Comparison of ENCODE assay signal across 9 cellular contexts in the genomic region with DNA sequence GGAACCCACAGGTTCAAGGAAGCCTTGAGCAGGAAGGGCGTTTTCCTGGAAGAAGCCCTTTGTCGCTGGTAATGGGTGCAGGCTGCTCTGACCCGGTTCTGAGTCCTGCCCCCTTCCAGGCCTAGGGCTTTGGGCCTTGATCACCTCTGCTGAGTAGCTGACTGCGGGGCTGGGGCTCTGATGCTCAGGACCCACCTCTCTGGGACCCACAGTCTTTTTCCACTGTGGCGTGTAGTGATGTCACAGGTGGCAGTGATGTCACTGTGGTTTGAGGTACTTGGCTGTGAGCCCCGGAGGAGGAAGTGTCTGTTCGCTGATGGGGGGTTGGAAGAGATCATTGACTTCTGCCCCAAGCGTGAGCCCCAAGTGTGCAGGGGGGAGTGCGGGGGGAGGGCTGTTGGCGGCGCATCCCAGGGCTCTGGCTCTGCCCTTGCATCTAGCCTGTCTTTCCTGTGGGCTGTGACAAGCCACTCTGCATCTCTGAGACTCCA. TPM values are rescaled to one million over a fixed set of nuclear protein-coding genes. Genes with fewer than 3 reads are reported as not detected.
DNase-seq lines count a peak whose midpoint lies in the region; ATAC-seq, FAIRE-seq and TF ChIP-seq lines count a peak whose summit lies in the region.
"Had no signal": no experiment of that assay in that cellular context is flagged by ENCODE, and none has a peak within 500 bp of the region (broad histone marks: within the 10 kb centered on the region; RNA-seq: fewer than 3 reads in every experiment).

No MANE protein-coding gene starts in this region.

- H3K4me1 ChIP-seq in psoas muscle (peaks cover 9% of the 10 kb centered on the region), urinary bladder (ENCODE audit: insufficient read depth) (no peaks in the 10 kb centered on the region)

- TF ChIP-seq CTCF in CD4-positive, alpha-beta T cell (IDR thresholded peaks at IDR 0.05), result no peak
- TF ChIP-seq CTCF in psoas muscle (IDR thresholded peaks at IDR 0.05) (no peak), progenitor cell of endocrine pancreas (IDR thresholded peaks at IDR 0.05; ENCODE audit: unreplicated experiment) (no peak)

- H3K4me3 Mint-ChIP-seq in CD4-positive, alpha-beta T cell, result peak overlapping the region; percentile 83
- H3K4me3 Mint-ChIP-seq in progenitor cell of endocrine pancreas (ENCODE audit: low read depth), result no peak overlapping the region

- no peaks in the 10 kb centered on the region for H3K27me3 Mint-ChIP-seq in CD4-positive, alpha-beta T cell
- peaks cover 45% of the 10 kb centered on the region for H3K27me3 Mint-ChIP-seq in progenitor cell of endocrine pancreas

- peak; percentile 71 to 98 (median 84) for DNase-seq in CD4-positive, alpha-beta T cell
- peak; percentile 70 to 76 (median 74) for DNase-seq in activated CD4-positive, CD25-positive, alpha-beta regulatory T cell (lab: John Stamatoyannopoulos, UW)
- DNase-seq in central memory CD4-positive, alpha-beta T cell, result peak; percentile 97
- DNase-seq in psoas muscle, result peak in 1 of 2 donors; percentile 45
- no peak for DNase-seq in GM12892 (ENCODE audit: insufficient read length)
- no peak for DNase-seq in progenitor cell of endocrine pancreas (ENCODE audit: low spot score, unreplicated experiment)
- no peak for DNase-seq in NCI-H526 (lab: John Stamatoyannopoulos, UW)

- H3K36me3 ChIP-seq in psoas muscle (ENCODE audit: insufficient read depth in 1 of 2, low read depth in 1 of 2), result no peaks in the 10 kb centered on the region
- no peaks in the 10 kb centered on the region for H3K36me3 ChIP-seq in urinary bladder (ENCODE audit: insufficient read depth)

- intact Hi-C loops in CD4-positive, alpha-beta T cell (cut with DNase I, micrococcal nuclease), result loop anchor here in 1 of 2 experiments (2.0 to 10.0 kb wide), 2 partner anchors 15 to 269 kb away; no protein-coding TSS in a partner anchor
- intact Hi-C loops in psoas muscle (cut with DNase I), result no loop called here

- no peaks in the 10 kb centered on the region for H3K9me3 Mint-ChIP-seq in CD4-positive, alpha-beta T cell
- H3K9me3 Mint-ChIP-seq in progenitor cell of endocrine pancreas (ENCODE audit: low read depth), result no peaks in the 10 kb centered on the region

- H3K4me1 Mint-ChIP-seq in CD4-positive, alpha-beta T cell (ENCODE audit: low read depth), result peaks cover 89% of the 10 kb centered on the region
- peaks cover 4% of the 10 kb centered on the region for H3K4me1 Mint-ChIP-seq in progenitor cell of endocrine pancreas (ENCODE audit: low read depth)

- H3K27ac Mint-ChIP-seq in CD4-positive, alpha-beta T cell, result peak overlapping the region; percentile 96
- no peak overlapping the region for H3K27ac Mint-ChIP-seq in progenitor cell of endocrine pancreas

- H3K9me3 ChIP-seq in CD4-positive, alpha-beta T cell (ENCODE audit: control insufficient read depth, low read length), result no peaks in the 10 kb centered on the region
- no peaks in the 10 kb centered on the region for H3K9me3 ChIP-seq in psoas muscle

- FAIRE-seq in GM12892 (lab: Jason Lieb, UNC), result no peak

- POLR2A ChIA-PET in CD4-positive, alpha-beta T cell (lab: Charles Lee), result interaction anchor here (0.6 to 2.8 kb wide), 7 partner anchors 11 to 83 kb away, joined by 3 to 21 read pairs (median 4); no protein-coding TSS in a partner anchor

- no peaks in the 10 kb centered on the region for H3K27me3 ChIP-seq in CD4-positive, alpha-beta T cell (ENCODE audit: control insufficient read depth, insufficient read depth, low read length)
- H3K27me3 ChIP-seq in psoas muscle (ENCODE audit: insufficient read depth in 3 of 3, low read length in 2 of 3), result no peaks in the 10 kb centered on the region

- no peak for TF ChIP-seq POLR2A in GM12892 (IDR thresholded peaks at IDR 0.05; ENCODE audit: low read depth, low read length)

- H3K36me3 Mint-ChIP-seq in CD4-positive, alpha-beta T cell (ENCODE audit: low read depth), result peaks cover 35% of the 10 kb centered on the region
- no peaks in the 10 kb centered on the region for H3K36me3 Mint-ChIP-seq in progenitor cell of endocrine pancreas (ENCODE audit: insufficient read depth)

- peak; percentile 58 for ATAC-seq in CD4-positive, alpha-beta T cell (ENCODE audit: poor library complexity)
- peak in 2 of 4 donors; percentile 15 to 37 for ATAC-seq in psoas muscle

- peak overlapping the region; percentile 87 for H3K27ac ChIP-seq in CD4-positive, alpha-beta T cell (ENCODE audit: low read depth, low read length)
- H3K27ac ChIP-seq in psoas muscle (peak overlapping the region; percentile 41), urinary bladder (ENCODE audit: low read depth) (peak overlapping the region; percentile 28)
- H3K27ac ChIP-seq: C4-2B had no signal

- no peak overlapping the region for H3K4me3 ChIP-seq in psoas muscle
- no peak overlapping the region for H3K4me3 ChIP-seq in urinary bladder (ENCODE audit: low read depth, low read length)

- 57 to 72% (median 60%) methylated on average over 11 of the region's 11 CpGs for WGBS in psoas muscle, 3 donors
- 70% methylated on average over 11 of the region's 11 CpGs for WGBS in urinary bladder

- CTCF ChIA-PET in CD4-positive, alpha-beta T cell (lab: Charles Lee), result interaction anchor here (1.0 to 7.7 kb wide), 2 partner anchors 49 to 55 kb away, joined by 3 to 41 read pairs; no protein-coding TSS in a partner anchor

RNA-seq across cellular contexts. Expression of gene TNFRSF1B, which starts 6.9 kb away (rescaled TPM):
- total RNA-seq in CD4-positive, alpha-beta T cell, result 10 to 100 TPM; 61.9 to 62.6 TPM
- total RNA-seq in psoas muscle, result 10 to 100 TPM in 1 of 4 donors, 1 to 10 TPM in 3; 7.5 to 12.8 (median 8.8) TPM
- 1 to 10 TPM; 5.1 to 7.6 (median 5.8) TPM for polyA plus RNA-seq in psoas muscle
- total RNA-seq in urinary bladder, result 11.7 TPM
- 30.8 TPM for polyA plus RNA-seq in urinary bladder
- 24.1 TPM for polyA plus RNA-seq in GM12892 (2012; ENCODE audit: missing spikeins)
- not detected in 2 replicates for total RNA-seq in progenitor cell of endocrine pancreas

RNA-seq across cellular contexts. Expression of gene VPS13D, which starts 56.2 kb away (rescaled TPM):
- total RNA-seq in CD4-positive, alpha-beta T cell, result 10 to 100 TPM; 63.0 to 67.3 TPM
- total RNA-seq in psoas muscle (10 to 100 TPM; 32.3 to 69.1 (median 51.1) TPM), urinary bladder (59.4 TPM), progenitor cell of endocrine pancreas (41.0 and 41.9 TPM in 2 replicates)
- polyA plus RNA-seq in psoas muscle (10 to 100 TPM; 19.9 to 45.3 (median 25.3) TPM), urinary bladder (27.2 TPM)
- 6.5 TPM for polyA plus RNA-seq in GM12892 (2012; ENCODE audit: missing spikeins)

Comparison
In these comparisons a context has a peak if more than half of its experiments do, and no peak if none do; other contexts are left out.
1. DNase-seq: peak in CD4-positive, alpha-beta T cell (10 of 10), activated CD4-positive, CD25-positive, alpha-beta regulatory T cell (4 of 4) and central memory CD4-positive, alpha-beta T cell (single experiment); none in GM12892 (single experiment), progenitor cell of endocrine pancreas (single experiment) and NCI-H526 (0 of 2).
2. H3K27ac ChIP-seq: peak in every context shown above with its lines; median percentile 87 in CD4-positive, alpha-beta T cell; 41 in psoas muscle; 28 in urinary bladder.